ENCODE assay signal across 14 cellular contexts in genomic region chr22:35891442-35891841, GRCh38.
"Had no signal": no experiment of that assay in that cellular context is flagged by ENCODE, and none has a peak within 500 bp of the region (broad histone marks: within the 10 kb centered on the region; RNA-seq: fewer than 3 reads in every experiment).

No MANE protein-coding gene starts in this region.

- DNase-seq: activated CD4-positive, CD25-positive, alpha-beta regulatory T cell treated with anti-CD3 and anti-CD28 coated beads, Interleukin-2, amount 50 U/mL, for 72 hours; activated naive CD4-positive, alpha-beta T cell; activated naive CD8-positive, alpha-beta T cell treated with anti-CD3 and anti-CD28 coated beads, Interleukin-2, amount 10 ng/mL, durations not matched to agents 7 days and 5 days; activated T-cell treated with anti-CD3 and anti-CD28 coated beads for 4 hours; effector memory CD8-positive, alpha-beta T cell; right lobe of liver; stimulated activated CD4-positive, alpha-beta T cell treated with anti-CD3 and anti-CD28 coated beads, Interleukin-12 subunit alpha, Interleukin-12 subunit beta, amount 100 ng/mL, for 4 hours had no signal

- H3K27ac ChIP-seq: brain microvascular endothelial cell, right lobe of liver, thyroid gland had no signal

- H3K36me3 ChIP-seq: brain microvascular endothelial cell, right lobe of liver, thyroid gland had no signal

- ATAC-seq: effector memory CD8-positive, alpha-beta T cell; left lobe of liver; natural killer cell treated with Interleukin-12 subunit alpha and Interleukin-12 subunit beta and Interleukin-15 and Interleukin-18, amount 100 ng/mL, for 72 hours; stimulated activated memory B cell treated with anti-CD40 and anti-IgM and Interleukin-4, amounts not matched to agents 10 μg/mL and 1 μg/mL and 100 μg/mL, for 72 hours had no signal

- H3K4me3 Mint-ChIP-seq: activated naive CD8-positive, alpha-beta T cell treated with anti-CD3 and anti-CD28 coated beads, Interleukin-2, amount 10 ng/mL, durations not matched to agents 7 days and 5 days; dendritic cell treated with granulocyte-macrophage colony-stimulating factor and Interleukin-4, amounts not matched to agents 40 ng/mL and 50 ng/mL, for 4 days; effector memory CD8-positive, alpha-beta T cell; memory B cell; natural killer cell treated with Interleukin-12 subunit alpha and Interleukin-12 subunit beta and Interleukin-15 and Interleukin-18, amount 100 ng/mL, for 72 hours; stimulated activated memory B cell treated with anti-CD40 and anti-IgM and Interleukin-4, amounts not matched to agents 10 μg/mL and 1 μg/mL and 100 μg/mL, for 72 hours had no signal

- H3K9me3 Mint-ChIP-seq: activated naive CD8-positive, alpha-beta T cell treated with anti-CD3 and anti-CD28 coated beads, Interleukin-2, amount 10 ng/mL, durations not matched to agents 7 days and 5 days; dendritic cell treated with granulocyte-macrophage colony-stimulating factor and Interleukin-4, amounts not matched to agents 40 ng/mL and 50 ng/mL, for 4 days; effector memory CD8-positive, alpha-beta T cell; memory B cell; natural killer cell treated with Interleukin-12 subunit alpha and Interleukin-12 subunit beta and Interleukin-15 and Interleukin-18, amount 100 ng/mL, for 72 hours; stimulated activated memory B cell treated with anti-CD40 and anti-IgM and Interleukin-4, amounts not matched to agents 10 μg/mL and 1 μg/mL and 100 μg/mL, for 72 hours had no signal

- H3K27me3 ChIP-seq: brain microvascular endothelial cell, right lobe of liver, thyroid gland had no signal

- H3K36me3 Mint-ChIP-seq: activated naive CD8-positive, alpha-beta T cell treated with anti-CD3 and anti-CD28 coated beads, Interleukin-2, amount 10 ng/mL, durations not matched to agents 7 days and 5 days; memory B cell; natural killer cell treated with Interleukin-12 subunit alpha and Interleukin-12 subunit beta and Interleukin-15 and Interleukin-18, amount 100 ng/mL, for 72 hours; stimulated activated memory B cell treated with anti-CD40 and anti-IgM and Interleukin-4, amounts not matched to agents 10 μg/mL and 1 μg/mL and 100 μg/mL, for 72 hours had no signal

- H3K9me3 ChIP-seq: right lobe of liver, thyroid gland had no signal

- H3K4me3 ChIP-seq: right lobe of liver, thyroid gland had no signal

- H3K27ac Mint-ChIP-seq: activated naive CD8-positive, alpha-beta T cell treated with anti-CD3 and anti-CD28 coated beads, Interleukin-2, amount 10 ng/mL, durations not matched to agents 7 days and 5 days; dendritic cell treated with granulocyte-macrophage colony-stimulating factor and Interleukin-4, amounts not matched to agents 40 ng/mL and 50 ng/mL, for 4 days; effector memory CD8-positive, alpha-beta T cell; memory B cell; natural killer cell treated with Interleukin-12 subunit alpha and Interleukin-12 subunit beta and Interleukin-15 and Interleukin-18, amount 100 ng/mL, for 72 hours; stimulated activated memory B cell treated with anti-CD40 and anti-IgM and Interleukin-4, amounts not matched to agents 10 μg/mL and 1 μg/mL and 100 μg/mL, for 72 hours had no signal

- H3K4me1 Mint-ChIP-seq: activated naive CD8-positive, alpha-beta T cell treated with anti-CD3 and anti-CD28 coated beads, Interleukin-2, amount 10 ng/mL, durations not matched to agents 7 days and 5 days; memory B cell; stimulated activated memory B cell treated with anti-CD40 and anti-IgM and Interleukin-4, amounts not matched to agents 10 μg/mL and 1 μg/mL and 100 μg/mL, for 72 hours had no signal
